8 cellular contexts compared by ENCODE assay signal in genomic region chr7:65758991-65759390, GRCh38.
DNase-seq lines count a peak whose midpoint lies in the region; ATAC-seq and TF ChIP-seq lines count a peak whose summit lies in the region.
"Not testable (repeated sequence)": the region's sequence is repeated elsewhere in the genome, so short reads cannot be mapped to it uniquely, and the experiment has no call there.

No MANE protein-coding gene starts in this region.

- peaks cover 35% of the 10 kb centered on the region for H3K36me3 Mint-ChIP-seq in activated CD4-positive, alpha-beta T cell treated with anti-CD3 and anti-CD28 coated beads for 36 hours (ENCODE audit: low read depth)
- peaks cover 58% of the 10 kb centered on the region for H3K36me3 Mint-ChIP-seq in activated CD4-positive, alpha-beta memory T cell treated with anti-CD3 and anti-CD28 coated beads, Interleukin-2, amount 10 ng/mL, durations not matched to agents 7 days and 5 days (ENCODE audit: low read depth)
- H3K36me3 Mint-ChIP-seq in activated CD8-positive, alpha-beta memory T cell treated with anti-CD3 and anti-CD28 coated beads, Interleukin-2, amount 10 ng/mL, durations not matched to agents 7 days and 5 days: peaks cover 30% of the 10 kb centered on the region
- H3K36me3 Mint-ChIP-seq in activated T-cell treated with anti-CD3 and anti-CD28 coated beads, Interleukin-2, amount 50 U/mL, for 72 hours (ENCODE audit: insufficient read depth in 2 of 2): peaks cover 5 to 22% of the 10 kb centered on the region in 2 donors
- H3K36me3 Mint-ChIP-seq in activated naive CD4-positive, alpha-beta T cell treated with anti-CD3 and anti-CD28 coated beads for 36 hours (ENCODE audit: low read depth): peaks cover 29% of the 10 kb centered on the region
- H3K36me3 Mint-ChIP-seq in activated naive CD4-positive, alpha-beta T cell treated with anti-CD3 and anti-CD28 coated beads, Interleukin-2, amount 50 U/mL, for 72 hours: peaks cover 11 to 22% of the 10 kb centered on the region in 2 donors
- peaks cover 15% of the 10 kb centered on the region for H3K36me3 Mint-ChIP-seq in chondrocyte (ENCODE audit: low read depth)
- H3K36me3 Mint-ChIP-seq in stimulated activated naive CD8-positive, alpha-beta T cell treated with anti-CD3 and anti-CD28 coated beads, Interleukin-15, Interleukin-2, amounts not matched to agents 100 ng/mL and 50 ng/mL, for 24 hours (ENCODE audit: low read depth): peaks cover 62% of the 10 kb centered on the region

- CTCF ChIA-PET in activated CD4-positive, alpha-beta T cell treated with anti-CD3 and anti-CD28 coated beads for 36 hours (lab: Charles Lee); activated CD4-positive, alpha-beta memory T cell treated with anti-CD3 and anti-CD28 coated beads, Interleukin-2, amount 10 ng/mL, durations not matched to agents 7 days and 5 days (lab: Charles Lee); activated CD8-positive, alpha-beta memory T cell treated with anti-CD3 and anti-CD28 coated beads, Interleukin-2, amount 10 ng/mL, durations not matched to agents 7 days and 5 days (lab: Charles Lee); activated naive CD4-positive, alpha-beta T cell treated with anti-CD3 and anti-CD28 coated beads for 36 hours (lab: Charles Lee): not testable (repeated sequence)

- H3K27me3 Mint-ChIP-seq in activated CD4-positive, alpha-beta T cell treated with anti-CD3 and anti-CD28 coated beads for 36 hours; activated CD4-positive, alpha-beta memory T cell treated with anti-CD3 and anti-CD28 coated beads, Interleukin-2, amount 10 ng/mL, durations not matched to agents 7 days and 5 days; activated CD8-positive, alpha-beta memory T cell treated with anti-CD3 and anti-CD28 coated beads, Interleukin-2, amount 10 ng/mL, durations not matched to agents 7 days and 5 days; activated T-cell treated with anti-CD3 and anti-CD28 coated beads, Interleukin-2, amount 50 U/mL, for 72 hours (ENCODE audit: low read depth); activated naive CD4-positive, alpha-beta T cell treated with anti-CD3 and anti-CD28 coated beads for 36 hours (ENCODE audit: low read depth); chondrocyte (ENCODE audit: low read depth); stimulated activated naive CD8-positive, alpha-beta T cell treated with anti-CD3 and anti-CD28 coated beads, Interleukin-15, Interleukin-2, amounts not matched to agents 100 ng/mL and 50 ng/mL, for 24 hours: not testable (repeated sequence)

- not testable (repeated sequence) for H3K9me3 Mint-ChIP-seq in activated CD4-positive, alpha-beta T cell treated with anti-CD3 and anti-CD28 coated beads for 36 hours (ENCODE audit: low read depth); activated CD4-positive, alpha-beta memory T cell treated with anti-CD3 and anti-CD28 coated beads, Interleukin-2, amount 10 ng/mL, durations not matched to agents 7 days and 5 days; activated CD8-positive, alpha-beta memory T cell treated with anti-CD3 and anti-CD28 coated beads, Interleukin-2, amount 10 ng/mL, durations not matched to agents 7 days and 5 days (ENCODE audit: low read depth); activated T-cell treated with anti-CD3 and anti-CD28 coated beads, Interleukin-2, amount 50 U/mL, for 72 hours; activated naive CD4-positive, alpha-beta T cell treated with anti-CD3 and anti-CD28 coated beads for 36 hours; activated naive CD4-positive, alpha-beta T cell treated with anti-CD3 and anti-CD28 coated beads, Interleukin-2, amount 50 U/mL, for 72 hours; chondrocyte (ENCODE audit: low read depth); stimulated activated naive CD8-positive, alpha-beta T cell treated with anti-CD3 and anti-CD28 coated beads, Interleukin-15, Interleukin-2, amounts not matched to agents 100 ng/mL and 50 ng/mL, for 24 hours

- not testable (repeated sequence) for H3K4me3 Mint-ChIP-seq in activated CD4-positive, alpha-beta T cell treated with anti-CD3 and anti-CD28 coated beads for 36 hours; activated CD4-positive, alpha-beta memory T cell treated with anti-CD3 and anti-CD28 coated beads, Interleukin-2, amount 10 ng/mL, durations not matched to agents 7 days and 5 days; activated CD8-positive, alpha-beta memory T cell treated with anti-CD3 and anti-CD28 coated beads, Interleukin-2, amount 10 ng/mL, durations not matched to agents 7 days and 5 days; activated naive CD4-positive, alpha-beta T cell treated with anti-CD3 and anti-CD28 coated beads for 36 hours; chondrocyte (ENCODE audit: unreplicated experiment); stimulated activated naive CD8-positive, alpha-beta T cell treated with anti-CD3 and anti-CD28 coated beads, Interleukin-15, Interleukin-2, amounts not matched to agents 100 ng/mL and 50 ng/mL, for 24 hours
- H3K4me3 Mint-ChIP-seq in activated T-cell treated with anti-CD3 and anti-CD28 coated beads, Interleukin-2, amount 50 U/mL, for 72 hours: peak overlapping the region in 1 of 2 donors; percentile 21

- peak overlapping the region; percentile 51 for H3K27ac Mint-ChIP-seq in activated CD4-positive, alpha-beta T cell treated with anti-CD3 and anti-CD28 coated beads for 36 hours
- peak overlapping the region; percentile 40 for H3K27ac Mint-ChIP-seq in activated CD4-positive, alpha-beta memory T cell treated with anti-CD3 and anti-CD28 coated beads, Interleukin-2, amount 10 ng/mL, durations not matched to agents 7 days and 5 days
- peak overlapping the region; percentile 49 for H3K27ac Mint-ChIP-seq in activated CD8-positive, alpha-beta memory T cell treated with anti-CD3 and anti-CD28 coated beads, Interleukin-2, amount 10 ng/mL, durations not matched to agents 7 days and 5 days
- peak overlapping the region; percentile 81 for H3K27ac Mint-ChIP-seq in activated T-cell treated with anti-CD3 and anti-CD28 coated beads, Interleukin-2, amount 50 U/mL, for 72 hours
- peak overlapping the region; percentile 84 for H3K27ac Mint-ChIP-seq in activated naive CD4-positive, alpha-beta T cell treated with anti-CD3 and anti-CD28 coated beads for 36 hours
- H3K27ac Mint-ChIP-seq in activated naive CD4-positive, alpha-beta T cell treated with anti-CD3 and anti-CD28 coated beads, Interleukin-2, amount 50 U/mL, for 72 hours: peak overlapping the region in 1 of 2 donors; percentile 12
- H3K27ac Mint-ChIP-seq in chondrocyte (ENCODE audit: unreplicated experiment): peak overlapping the region; percentile 32
- H3K27ac Mint-ChIP-seq in stimulated activated naive CD8-positive, alpha-beta T cell treated with anti-CD3 and anti-CD28 coated beads, Interleukin-15, Interleukin-2, amounts not matched to agents 100 ng/mL and 50 ng/mL, for 24 hours: peak overlapping the region; percentile 76

- intact Hi-C loops in activated CD4-positive, alpha-beta T cell treated with anti-CD3 and anti-CD28 coated beads for 36 hours (cut with DNase I, micrococcal nuclease): not testable (repeated sequence)
- intact Hi-C loops in activated naive CD4-positive, alpha-beta T cell treated with anti-CD3 and anti-CD28 coated beads for 36 hours (cut with micrococcal nuclease): loop anchor here (10.0 kb wide), 1 partner anchor 384 kb away; the partner anchor contains the start of gene ZNF92

- peaks cover 18% of the 10 kb centered on the region for H3K4me1 Mint-ChIP-seq in activated CD4-positive, alpha-beta T cell treated with anti-CD3 and anti-CD28 coated beads for 36 hours
- peaks cover 30% of the 10 kb centered on the region for H3K4me1 Mint-ChIP-seq in activated CD4-positive, alpha-beta memory T cell treated with anti-CD3 and anti-CD28 coated beads, Interleukin-2, amount 10 ng/mL, durations not matched to agents 7 days and 5 days
- peaks cover 23% of the 10 kb centered on the region for H3K4me1 Mint-ChIP-seq in activated CD8-positive, alpha-beta memory T cell treated with anti-CD3 and anti-CD28 coated beads, Interleukin-2, amount 10 ng/mL, durations not matched to agents 7 days and 5 days
- peaks cover 34% of the 10 kb centered on the region for H3K4me1 Mint-ChIP-seq in activated T-cell treated with anti-CD3 and anti-CD28 coated beads, Interleukin-2, amount 50 U/mL, for 72 hours (ENCODE audit: low read depth)
- H3K4me1 Mint-ChIP-seq in activated naive CD4-positive, alpha-beta T cell treated with anti-CD3 and anti-CD28 coated beads for 36 hours (ENCODE audit: low read depth): peaks cover 24% of the 10 kb centered on the region
- H3K4me1 Mint-ChIP-seq in chondrocyte (ENCODE audit: low read depth): not testable (repeated sequence)
- peaks cover 27% of the 10 kb centered on the region for H3K4me1 Mint-ChIP-seq in stimulated activated naive CD8-positive, alpha-beta T cell treated with anti-CD3 and anti-CD28 coated beads, Interleukin-15, Interleukin-2, amounts not matched to agents 100 ng/mL and 50 ng/mL, for 24 hours (ENCODE audit: low read depth)

- POLR2A ChIA-PET in activated CD4-positive, alpha-beta T cell treated with anti-CD3 and anti-CD28 coated beads for 36 hours (lab: Charles Lee); activated CD4-positive, alpha-beta memory T cell treated with anti-CD3 and anti-CD28 coated beads, Interleukin-2, amount 10 ng/mL, durations not matched to agents 7 days and 5 days (lab: Charles Lee): not testable (repeated sequence)

- ATAC-seq in activated CD4-positive, alpha-beta T cell treated with anti-CD3 and anti-CD28 coated beads for 36 hours: peak; percentile 30
- not testable (repeated sequence) for ATAC-seq in activated CD8-positive, alpha-beta memory T cell treated with anti-CD3 and anti-CD28 coated beads, Interleukin-2, amount 10 ng/mL, durations not matched to agents 7 days and 5 days
- ATAC-seq in activated T-cell treated with anti-CD3 and anti-CD28 coated beads, Interleukin-2, amount 50 U/mL, for 72 hours (replicated peaks in 1 of 2): peak in 1 of 2 donors; percentile 68
- ATAC-seq in activated naive CD4-positive, alpha-beta T cell treated with anti-CD3 and anti-CD28 coated beads, Interleukin-2, amount 50 U/mL, for 72 hours: peak; percentile 40 to 81

- not testable (repeated sequence) for TF ChIP-seq CTCF in chondrocyte (IDR thresholded peaks at IDR 0.05)

- not testable (repeated sequence) for DNase-seq in activated CD4-positive, alpha-beta T cell treated with anti-CD3 and anti-CD28 coated beads for 36 hours; activated CD4-positive, alpha-beta memory T cell treated with anti-CD3 and anti-CD28 coated beads, Interleukin-2, amount 10 ng/mL, durations not matched to agents 7 days and 5 days; activated CD8-positive, alpha-beta memory T cell treated with anti-CD3 and anti-CD28 coated beads, Interleukin-2, amount 10 ng/mL, durations not matched to agents 7 days and 5 days; activated T-cell treated with anti-CD3 and anti-CD28 coated beads, Interleukin-2, amount 50 U/mL, for 72 hours; activated naive CD4-positive, alpha-beta T cell treated with anti-CD3 and anti-CD28 coated beads for 36 hours; activated naive CD4-positive, alpha-beta T cell treated with anti-CD3 and anti-CD28 coated beads, Interleukin-2, amount 50 U/mL, for 72 hours (ENCODE audit: low spot score in 2 of 2); chondrocyte (ENCODE audit: low spot score)
